ENCODE assay signal across 37 cellular contexts in genomic region chr6:3814539-3814938, GRCh38.
"Had no signal": no experiment of that assay in that cellular context is flagged by ENCODE, and none has a peak within 500 bp of the region (broad histone marks: within the 10 kb centered on the region; RNA-seq: fewer than 3 reads in every experiment).

No MANE protein-coding gene starts in this region.

- H3K27me3 Mint-ChIP-seq: activated B cell treated with CpG ODN at 0.5 μM for 24 hours; activated CD4-positive, alpha-beta memory T cell treated with anti-CD3 and anti-CD28 coated beads for 36 hours; activated naive CD8-positive, alpha-beta T cell treated with anti-CD3 and anti-CD28 coated beads for 36 hours; activated T-helper 17 cell treated with anti-CD3 and anti-CD28 coated beads, Interleukin-2, amount 50 U/mL, for 72 hours had no signal

- H3K4me3 ChIP-seq: adrenal gland, body of pancreas, breast epithelium had no signal

- FAIRE-seq: astrocyte, TTC549 had no signal

- H3K4me1 Mint-ChIP-seq: activated CD4-positive, alpha-beta T cell treated with anti-CD3 and anti-CD28 coated beads, Interleukin-2, amount 10 ng/mL, durations not matched to agents 24 days and 14 days; activated naive CD8-positive, alpha-beta T cell treated with anti-CD3 and anti-CD28 coated beads for 36 hours; activated T-helper 17 cell treated with anti-CD3 and anti-CD28 coated beads, Interleukin-2, amount 50 U/mL, for 72 hours had no signal

- ATAC-seq: activated CD8-positive, alpha-beta T cell treated with anti-CD3 and anti-CD28 coated beads for 36 hours; activated naive CD4-positive, alpha-beta T cell treated with anti-CD3 and anti-CD28 coated beads, Interleukin-2, amount 50 U/mL, for 72 hours; activated T-cell treated with anti-CD3 and anti-CD28 coated beads, Interleukin-2, amount 50 U/mL, for 4 hours; activated T-cell treated with anti-CD3 and anti-CD28 coated beads, Interleukin-2, amount 50 U/mL, for 72 hours; activated T-helper 17 cell treated with anti-CD3 and anti-CD28 coated beads, Interleukin-2, amount 50 U/mL, for 72 hours; body of pancreas had no signal

- H3K27ac Mint-ChIP-seq: activated B cell treated with CpG ODN at 0.5 μM for 24 hours; activated CD4-positive, alpha-beta memory T cell treated with anti-CD3 and anti-CD28 coated beads for 36 hours; activated CD4-positive, alpha-beta T cell treated with anti-CD3 and anti-CD28 coated beads, Interleukin-2, amount 10 ng/mL, durations not matched to agents 24 days and 14 days; activated CD8-positive, alpha-beta T cell treated with anti-CD3 and anti-CD28 coated beads for 36 hours; activated naive CD4-positive, alpha-beta T cell treated with anti-CD3 and anti-CD28 coated beads for 36 hours; activated naive CD4-positive, alpha-beta T cell treated with anti-CD3 and anti-CD28 coated beads, Interleukin-2, amount 50 U/mL, for 72 hours; activated naive CD8-positive, alpha-beta T cell treated with anti-CD3 and anti-CD28 coated beads for 36 hours; activated T-cell treated with anti-CD3 and anti-CD28 coated beads, Interleukin-2, amount 50 U/mL, for 72 hours; activated T-helper 1 cell treated with anti-CD3 and anti-CD28 coated beads, Interleukin-12 subunit alpha, Interleukin-12 subunit beta, Interleukin-2, Interleukin-4 antibody, amounts not matched to agents 30 ng/mL and 10 ng/mL and 1 ng/mL, durations not matched to agents 14 hours and 24 hours and 36 hours; activated T-helper 17 cell treated with anti-CD3 and anti-CD28 coated beads, Interleukin-2, amount 50 U/mL, for 72 hours; T-helper 1 cell treated with Interleukin-12 subunit alpha and Interleukin-12 subunit beta and Interleukin-4 antibody, amounts not matched to agents 30 μg/mL and 1 μg/mL, for 36 hours; T-helper 2 cell treated with Interferon-gamma antibody and Interleukin-4, amounts not matched to agents 5 μg/mL and 100 μg/mL, for 36 hours had no signal

- H3K4me1 ChIP-seq: adrenal gland, breast epithelium had no signal

- H3K9me3 ChIP-seq: adrenal gland, body of pancreas, breast epithelium had no signal

- H3K36me3 Mint-ChIP-seq: activated CD4-positive, alpha-beta memory T cell treated with anti-CD3 and anti-CD28 coated beads for 36 hours; activated naive CD4-positive, alpha-beta T cell treated with anti-CD3 and anti-CD28 coated beads, Interleukin-2, amount 50 U/mL, for 72 hours; activated naive CD8-positive, alpha-beta T cell treated with anti-CD3 and anti-CD28 coated beads for 36 hours had no signal

- H3K27me3 ChIP-seq: body of pancreas, brain microvascular endothelial cell, breast epithelium had no signal

- H3K9me3 Mint-ChIP-seq: activated B cell treated with CpG ODN at 0.5 μM for 24 hours; activated CD4-positive, alpha-beta memory T cell treated with anti-CD3 and anti-CD28 coated beads for 36 hours; activated CD4-positive, alpha-beta T cell treated with anti-CD3 and anti-CD28 coated beads, Interleukin-2, amount 10 ng/mL, durations not matched to agents 24 days and 14 days; activated CD8-positive, alpha-beta T cell treated with anti-CD3 and anti-CD28 coated beads for 36 hours; activated naive CD4-positive, alpha-beta T cell treated with anti-CD3 and anti-CD28 coated beads for 36 hours; activated naive CD4-positive, alpha-beta T cell treated with anti-CD3 and anti-CD28 coated beads, Interleukin-2, amount 50 U/mL, for 72 hours; activated naive CD8-positive, alpha-beta T cell treated with anti-CD3 and anti-CD28 coated beads for 36 hours; activated T-cell treated with anti-CD3 and anti-CD28 coated beads, Interleukin-2, amount 50 U/mL, for 4 hours; activated T-cell treated with anti-CD3 and anti-CD28 coated beads, Interleukin-2, amount 50 U/mL, for 72 hours; activated T-helper 1 cell treated with anti-CD3 and anti-CD28 coated beads, Interleukin-12 subunit alpha, Interleukin-12 subunit beta, Interleukin-2, Interleukin-4 antibody, amounts not matched to agents 30 ng/mL and 10 ng/mL and 1 ng/mL, durations not matched to agents 14 hours and 24 hours and 36 hours; activated T-helper 17 cell treated with anti-CD3 and anti-CD28 coated beads, Interleukin-2, amount 50 U/mL, for 72 hours; T-helper 1 cell treated with Interleukin-12 subunit alpha and Interleukin-12 subunit beta and Interleukin-4 antibody, amounts not matched to agents 30 μg/mL and 1 μg/mL, for 36 hours; T-helper 2 cell treated with Interferon-gamma antibody and Interleukin-4, amounts not matched to agents 5 μg/mL and 100 μg/mL, for 36 hours had no signal

- H3K27ac ChIP-seq: adrenal gland, body of pancreas, brain microvascular endothelial cell, breast epithelium, VCaP had no signal

- H3K36me3 ChIP-seq: adrenal gland, brain microvascular endothelial cell, breast epithelium had no signal

- H3K4me3 Mint-ChIP-seq: activated B cell treated with CpG ODN at 0.5 μM for 24 hours; activated CD4-positive, alpha-beta memory T cell treated with anti-CD3 and anti-CD28 coated beads for 36 hours; activated CD4-positive, alpha-beta T cell treated with anti-CD3 and anti-CD28 coated beads, Interleukin-2, amount 10 ng/mL, durations not matched to agents 24 days and 14 days; activated CD8-positive, alpha-beta T cell treated with anti-CD3 and anti-CD28 coated beads for 36 hours; activated naive CD4-positive, alpha-beta T cell treated with anti-CD3 and anti-CD28 coated beads for 36 hours; activated naive CD8-positive, alpha-beta T cell treated with anti-CD3 and anti-CD28 coated beads for 36 hours; activated T-cell treated with anti-CD3 and anti-CD28 coated beads, Interleukin-2, amount 50 U/mL, for 4 hours; activated T-cell treated with anti-CD3 and anti-CD28 coated beads, Interleukin-2, amount 50 U/mL, for 72 hours; activated T-helper 1 cell treated with anti-CD3 and anti-CD28 coated beads, Interleukin-12 subunit alpha, Interleukin-12 subunit beta, Interleukin-2, Interleukin-4 antibody, amounts not matched to agents 30 ng/mL and 10 ng/mL and 1 ng/mL, durations not matched to agents 14 hours and 24 hours and 36 hours; activated T-helper 17 cell treated with anti-CD3 and anti-CD28 coated beads, Interleukin-2, amount 50 U/mL, for 72 hours; T-helper 1 cell treated with Interleukin-12 subunit alpha and Interleukin-12 subunit beta and Interleukin-4 antibody, amounts not matched to agents 30 μg/mL and 1 μg/mL, for 36 hours; T-helper 2 cell treated with Interferon-gamma antibody and Interleukin-4, amounts not matched to agents 5 μg/mL and 100 μg/mL, for 36 hours had no signal

- DNase-seq: activated B cell treated with CpG ODN at 0.5 μM for 24 hours; activated CD4-positive, alpha-beta memory T cell treated with anti-CD3 and anti-CD28 coated beads for 36 hours; activated CD4-positive, alpha-beta T cell treated with anti-CD3 and anti-CD28 coated beads for 4 hours; activated CD4-positive, alpha-beta T cell treated with anti-CD3 and anti-CD28 coated beads, Interleukin-2, amount 10 ng/mL, durations not matched to agents 24 days and 14 days; activated CD4-positive, alpha-beta T cell treated with anti-CD3 and anti-CD28 coated beads, Interleukin-2, amount 50 U/mL, for 1 hour; activated CD4-positive, alpha-beta T cell treated with anti-CD3 and anti-CD28 coated beads, Interleukin-2, amount 50 U/mL, for 4 hours; activated CD4-positive, CD25-positive, alpha-beta regulatory T cell treated with anti-CD3 and anti-CD28 coated beads, Interleukin-2, amount 50 U/mL, for 72 hours; activated CD8-positive, alpha-beta memory T cell treated with anti-CD3 and anti-CD28 coated beads, Interleukin-2, amount 50 U/mL, for 4 hours; activated CD8-positive, alpha-beta T cell treated with anti-CD3 and anti-CD28 coated beads for 36 hours; activated effector memory CD4-positive, alpha-beta T cell treated with anti-CD3 and anti-CD28 coated beads, Interleukin-2, amount 50 U/mL, for 16 hours; activated gamma-delta T cell treated with Interleukin-2 at 50 U/mL for 16 hours; activated naive CD4-positive, alpha-beta T cell; activated naive CD4-positive, alpha-beta T cell treated with anti-CD3 and anti-CD28 coated beads for 36 hours; activated naive CD4-positive, alpha-beta T cell treated with anti-CD3 and anti-CD28 coated beads, Interleukin-2, amount 50 U/mL, for 16 hours; activated naive CD8-positive, alpha-beta T cell treated with anti-CD3 and anti-CD28 coated beads for 36 hours; activated T-cell treated with anti-CD3 and anti-CD28 coated beads for 4 hours; activated T-cell treated with anti-CD3 and anti-CD28 coated beads, Interleukin-2, amount 50 U/mL, for 1 hour; activated T-cell treated with anti-CD3 and anti-CD28 coated beads, Interleukin-2, amount 50 U/mL, for 4 hours; activated T-cell treated with anti-CD3 and anti-CD28 coated beads, Interleukin-2, amount 50 U/mL, for 72 hours; adrenal gland; amniotic stem cell; aorta; body of pancreas; brain microvascular endothelial cell; central memory CD4-positive, alpha-beta T cell; T-helper 1 cell; T-helper 2 cell; T-helper 9 cell had no signal
